In the genomic region with DNA sequence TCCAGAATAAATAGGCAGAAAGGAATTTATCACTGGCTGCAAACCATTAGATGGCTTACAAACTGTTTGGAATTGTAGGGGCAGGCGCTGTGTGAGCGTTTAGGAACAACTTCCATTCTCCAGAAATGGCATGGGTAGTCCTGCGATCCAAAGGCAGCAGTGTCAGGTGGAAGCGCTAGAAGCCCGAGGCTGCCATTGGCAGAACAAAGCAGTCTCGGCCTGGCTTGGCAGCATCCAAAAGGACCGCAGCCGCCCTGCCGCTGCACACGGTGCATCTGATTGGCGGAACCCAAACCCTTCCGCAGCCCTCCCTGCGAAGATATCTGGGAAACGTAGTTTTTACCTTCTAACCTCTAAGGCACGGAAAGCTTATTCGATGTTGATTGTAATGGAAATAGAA, we compare ENCODE assay signal across 1 cellular context.
A peak's percentile ranks its signal among the peaks of the same experiment; 100 is the strongest.
TF ChIP-seq lines count a peak whose summit lies in the region.

No MANE protein-coding gene starts in this region.

TF ChIP-seq in GM23338, 12 proteins besides CTCF, POLR2A, EP300 and RAD21 (continued from another document):
- TF ChIP-seq NANOG (IDR thresholded peaks at IDR 0.05; ENCODE audit: borderline replicate concordance) = 0 out of 2 replicates have a peak, but pooled peaks have one; percentile 1
TF ChIP-seq in GM23338: peak in this region for 3.
